1 cellular context compared by ENCODE assay signal in the genomic region with DNA sequence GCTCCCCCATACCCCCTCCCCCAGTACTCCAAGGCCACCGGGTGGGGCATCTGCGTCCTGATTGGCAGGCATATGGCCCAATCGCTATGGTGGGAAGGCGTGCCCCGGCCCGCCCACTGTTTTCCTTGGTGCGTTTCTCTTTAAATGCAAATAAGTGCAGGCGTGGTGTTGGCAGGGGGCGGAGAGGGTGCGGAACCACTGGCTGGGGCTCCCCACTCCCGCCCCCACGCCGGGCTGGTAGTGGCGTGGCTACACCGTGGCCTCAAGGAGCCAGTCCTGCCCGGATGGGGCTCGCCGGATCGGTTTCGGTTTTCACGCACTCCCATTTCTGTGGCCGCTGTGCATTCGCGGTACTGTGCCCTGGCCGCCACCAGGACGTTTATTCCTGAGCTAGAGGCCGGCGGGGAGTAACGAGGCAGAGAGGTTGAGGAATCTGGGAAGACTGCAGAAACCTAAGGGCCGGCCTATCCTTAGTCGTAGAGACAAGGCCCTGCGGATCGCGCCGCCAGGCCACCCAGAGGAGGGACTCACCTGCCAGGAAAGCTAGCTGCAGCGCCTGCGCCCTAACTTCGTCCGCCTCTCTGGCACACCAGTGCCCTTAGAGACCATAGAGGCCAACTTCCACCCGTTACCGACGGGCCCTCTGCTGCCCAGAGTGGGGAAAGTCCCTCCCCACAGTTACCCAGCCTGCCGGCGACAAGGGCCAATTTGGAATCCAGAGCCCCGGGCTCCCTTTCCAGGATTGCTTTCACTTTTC.
TF ChIP-seq lines count a peak whose summit lies in the region.

No MANE protein-coding gene starts in this region.

TF ChIP-seq in HepG2, 621 proteins besides CTCF, POLR2A, EP300 and RAD21 (continues in another document):
- TF ChIP-seq ZNF207 (IDR thresholded peaks at IDR 0.05; ENCODE audit: borderline replicate concordance) (no peak), ZNF180 (CRISPR knock-in tag; IDR thresholded peaks at IDR 0.05; ENCODE audit: borderline replicate concordance, low read depth) (no peak), ZBTB21 (CRISPR knock-in tag; IDR thresholded peaks at IDR 0.05) (no peak), HDAC6 (IDR thresholded peaks at IDR 0.05; ENCODE audit: low read depth, low read length) (no peak), TMF1 (CRISPR knock-in tag; IDR thresholded peaks at IDR 0.05; ENCODE audit: low read depth) (no peak), RFX1 (IDR thresholded peaks at IDR 0.05) (no peak), PRMT3 (CRISPR knock-in tag; IDR thresholded peaks at IDR 0.05; ENCODE audit: borderline replicate concordance, low read depth) (no peak), TOE1 (CRISPR knock-in tag; IDR thresholded peaks at IDR 0.05) (no peak), YEATS4 (CRISPR knock-in tag; IDR thresholded peaks at IDR 0.05; ENCODE audit: borderline replicate concordance) (no peak), RXRB (CRISPR knock-in tag; IDR thresholded peaks at IDR 0.05; ENCODE audit: borderline replicate concordance) (no peak), ETV6 (CRISPR knock-in tag; conservative IDR thresholded peaks at IDR 0.05) (no peak), ZNF160 (CRISPR knock-in tag; IDR thresholded peaks at IDR 0.05) (no peak), THAP11 (CRISPR knock-in tag; IDR thresholded peaks at IDR 0.05) (0 out of 2 replicates have a peak, but pooled peaks have one; percentile 15), SALL1 (CRISPR knock-in tag; IDR thresholded peaks at IDR 0.05) (peak; percentile 33; the same call in 1 of the 2 replicates), ZNF350 (CRISPR knock-in tag; IDR thresholded peaks at IDR 0.05; ENCODE audit: borderline replicate concordance, low read depth) (peak; percentile 28; the same call in 1 of the 2 replicates), MTF1 (CRISPR knock-in tag; IDR thresholded peaks at IDR 0.05) (no peak), TCF7 (IDR thresholded peaks at IDR 0.05; ENCODE audit: low read depth) (no peak), ZNF747 (CRISPR knock-in tag; IDR thresholded peaks at IDR 0.05; ENCODE audit: borderline replicate concordance) (no peak), NFE2 (CRISPR knock-in tag; IDR thresholded peaks at IDR 0.05) (no peak), ZNF225 (CRISPR knock-in tag; IDR thresholded peaks at IDR 0.05) (no peak), GATA4 (IDR thresholded peaks at IDR 0.05; ENCODE audit: borderline replicate concordance, low read depth) (no peak), KAT7 (CRISPR knock-in tag; IDR thresholded peaks at IDR 0.05; ENCODE audit: borderline replicate concordance) (no peak), PRPF4 (IDR thresholded peaks at IDR 0.05; ENCODE audit: low read depth, low read length, poor library complexity, severe bottlenecking) (no peak), MED8 (CRISPR knock-in tag; IDR thresholded peaks at IDR 0.05; ENCODE audit: insufficient replicate concordance) (peak; percentile 34), LCORL (IDR thresholded peaks at IDR 0.05) (no peak), LCORL (CRISPR knock-in tag; IDR thresholded peaks at IDR 0.05) (0 out of 2 replicates have a peak, but pooled peaks have one; percentile 4), MTF2 (CRISPR knock-in tag; IDR thresholded peaks at IDR 0.05; ENCODE audit: borderline replicate concordance) (no peak), EHMT2 (IDR thresholded peaks at IDR 0.05; ENCODE audit: borderline replicate concordance, low read depth, low read length) (no peak), KAT2B (IDR thresholded peaks at IDR 0.05; ENCODE audit: borderline replicate concordance, low read depth, low read length) (no peak), ATF1 (CRISPR knock-in tag; IDR thresholded peaks at IDR 0.05) (no peak; the same call in 1 of the 2 replicates)
- TF ChIP-seq, protein P1, sequence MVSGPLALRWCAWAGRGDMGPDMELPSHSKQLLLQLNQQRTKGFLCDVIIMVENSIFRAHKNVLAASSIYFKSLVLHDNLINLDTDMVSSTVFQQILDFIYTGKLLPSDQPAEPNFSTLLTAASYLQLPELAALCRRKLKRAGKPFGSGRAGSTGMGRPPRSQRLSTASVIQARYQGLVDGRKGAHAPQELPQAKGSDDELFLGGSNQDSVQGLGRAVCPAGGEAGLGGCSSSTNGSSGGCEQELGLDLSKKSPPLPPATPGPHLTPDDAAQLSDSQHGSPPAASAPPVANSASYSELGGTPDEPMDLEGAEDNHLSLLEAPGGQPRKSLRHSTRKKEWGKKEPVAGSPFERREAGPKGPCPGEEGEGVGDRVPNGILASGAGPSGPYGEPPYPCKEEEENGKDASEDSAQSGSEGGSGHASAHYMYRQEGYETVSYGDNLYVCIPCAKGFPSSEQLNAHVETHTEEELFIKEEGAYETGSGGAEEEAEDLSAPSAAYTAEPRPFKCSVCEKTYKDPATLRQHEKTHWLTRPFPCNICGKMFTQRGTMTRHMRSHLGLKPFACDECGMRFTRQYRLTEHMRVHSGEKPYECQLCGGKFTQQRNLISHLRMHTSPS (CRISPR knock-in tag; IDR thresholded peaks at IDR 0.05; ENCODE audit: low read depth) = peak; percentile 56; the same call in 1 of the 2 replicates
- TF ChIP-seq, protein P2, sequence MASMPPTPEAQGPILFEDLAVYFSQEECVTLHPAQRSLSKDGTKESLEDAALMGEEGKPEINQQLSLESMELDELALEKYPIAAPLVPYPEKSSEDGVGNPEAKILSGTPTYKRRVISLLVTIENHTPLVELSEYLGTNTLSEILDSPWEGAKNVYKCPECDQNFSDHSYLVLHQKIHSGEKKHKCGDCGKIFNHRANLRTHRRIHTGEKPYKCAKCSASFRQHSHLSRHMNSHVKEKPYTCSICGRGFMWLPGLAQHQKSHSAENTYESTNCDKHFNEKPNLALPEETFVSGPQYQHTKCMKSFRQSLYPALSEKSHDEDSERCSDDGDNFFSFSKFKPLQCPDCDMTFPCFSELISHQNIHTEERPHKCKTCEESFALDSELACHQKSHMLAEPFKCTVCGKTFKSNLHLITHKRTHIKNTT (CRISPR knock-in tag; IDR thresholded peaks at IDR 0.05) = no peak
- TF ChIP-seq, protein P3, sequence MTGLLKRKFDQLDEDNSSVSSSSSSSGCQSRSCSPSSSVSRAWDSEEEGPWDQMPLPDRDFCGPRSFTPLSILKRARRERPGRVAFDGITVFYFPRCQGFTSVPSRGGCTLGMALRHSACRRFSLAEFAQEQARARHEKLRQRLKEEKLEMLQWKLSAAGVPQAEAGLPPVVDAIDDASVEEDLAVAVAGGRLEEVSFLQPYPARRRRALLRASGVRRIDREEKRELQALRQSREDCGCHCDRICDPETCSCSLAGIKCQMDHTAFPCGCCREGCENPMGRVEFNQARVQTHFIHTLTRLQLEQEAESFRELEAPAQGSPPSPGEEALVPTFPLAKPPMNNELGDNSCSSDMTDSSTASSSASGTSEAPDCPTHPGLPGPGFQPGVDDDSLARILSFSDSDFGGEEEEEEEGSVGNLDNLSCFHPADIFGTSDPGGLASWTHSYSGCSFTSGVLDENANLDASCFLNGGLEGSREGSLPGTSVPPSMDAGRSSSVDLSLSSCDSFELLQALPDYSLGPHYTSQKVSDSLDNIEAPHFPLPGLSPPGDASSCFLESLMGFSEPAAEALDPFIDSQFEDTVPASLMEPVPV (CRISPR knock-in tag; IDR thresholded peaks at IDR 0.05) = no peak
- TF ChIP-seq, protein P4, sequence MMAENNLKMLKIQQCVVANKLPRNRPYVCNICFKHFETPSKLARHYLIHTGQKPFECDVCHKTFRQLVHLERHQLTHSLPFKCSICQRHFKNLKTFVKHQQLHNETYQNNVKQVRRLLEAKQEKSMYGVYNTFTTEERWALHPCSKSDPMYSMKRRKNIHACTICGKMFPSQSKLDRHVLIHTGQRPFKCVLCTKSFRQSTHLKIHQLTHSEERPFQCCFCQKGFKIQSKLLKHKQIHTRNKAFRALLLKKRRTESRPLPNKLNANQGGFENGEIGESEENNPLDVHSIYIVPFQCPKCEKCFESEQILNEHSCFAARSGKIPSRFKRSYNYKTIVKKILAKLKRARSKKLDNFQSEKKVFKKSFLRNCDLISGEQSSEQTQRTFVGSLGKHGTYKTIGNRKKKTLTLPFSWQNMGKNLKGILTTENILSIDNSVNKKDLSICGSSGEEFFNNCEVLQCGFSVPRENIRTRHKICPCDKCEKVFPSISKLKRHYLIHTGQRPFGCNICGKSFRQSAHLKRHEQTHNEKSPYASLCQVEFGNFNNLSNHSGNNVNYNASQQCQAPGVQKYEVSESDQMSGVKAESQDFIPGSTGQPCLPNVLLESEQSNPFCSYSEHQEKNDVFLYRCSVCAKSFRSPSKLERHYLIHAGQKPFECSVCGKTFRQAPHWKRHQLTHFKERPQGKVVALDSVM (CRISPR knock-in tag; IDR thresholded peaks at IDR 0.05) = 0 out of 2 replicates have a peak, but pooled peaks have one; percentile 18
- TF ChIP-seq, protein P5, sequence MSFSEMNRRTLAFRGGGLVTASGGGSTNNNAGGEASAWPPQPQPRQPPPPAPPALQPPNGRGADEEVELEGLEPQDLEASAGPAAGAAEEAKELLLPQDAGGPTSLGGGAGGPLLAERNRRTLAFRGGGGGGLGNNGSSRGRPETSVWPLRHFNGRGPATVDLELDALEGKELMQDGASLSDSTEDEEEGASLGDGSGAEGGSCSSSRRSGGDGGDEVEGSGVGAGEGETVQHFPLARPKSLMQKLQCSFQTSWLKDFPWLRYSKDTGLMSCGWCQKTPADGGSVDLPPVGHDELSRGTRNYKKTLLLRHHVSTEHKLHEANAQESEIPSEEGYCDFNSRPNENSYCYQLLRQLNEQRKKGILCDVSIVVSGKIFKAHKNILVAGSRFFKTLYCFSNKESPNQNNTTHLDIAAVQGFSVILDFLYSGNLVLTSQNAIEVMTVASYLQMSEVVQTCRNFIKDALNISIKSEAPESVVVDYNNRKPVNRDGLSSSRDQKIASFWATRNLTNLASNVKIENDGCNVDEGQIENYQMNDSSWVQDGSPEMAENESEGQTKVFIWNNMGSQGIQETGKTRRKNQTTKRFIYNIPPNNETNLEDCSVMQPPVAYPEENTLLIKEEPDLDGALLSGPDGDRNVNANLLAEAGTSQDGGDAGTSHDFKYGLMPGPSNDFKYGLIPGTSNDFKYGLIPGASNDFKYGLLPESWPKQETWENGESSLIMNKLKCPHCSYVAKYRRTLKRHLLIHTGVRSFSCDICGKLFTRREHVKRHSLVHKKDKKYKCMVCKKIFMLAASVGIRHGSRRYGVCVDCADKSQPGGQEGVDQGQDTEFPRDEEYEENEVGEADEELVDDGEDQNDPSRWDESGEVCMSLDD (CRISPR knock-in tag; IDR thresholded peaks at IDR 0.05; ENCODE audit: borderline replicate concordance) = no peak
- TF ChIP-seq, protein P6, sequence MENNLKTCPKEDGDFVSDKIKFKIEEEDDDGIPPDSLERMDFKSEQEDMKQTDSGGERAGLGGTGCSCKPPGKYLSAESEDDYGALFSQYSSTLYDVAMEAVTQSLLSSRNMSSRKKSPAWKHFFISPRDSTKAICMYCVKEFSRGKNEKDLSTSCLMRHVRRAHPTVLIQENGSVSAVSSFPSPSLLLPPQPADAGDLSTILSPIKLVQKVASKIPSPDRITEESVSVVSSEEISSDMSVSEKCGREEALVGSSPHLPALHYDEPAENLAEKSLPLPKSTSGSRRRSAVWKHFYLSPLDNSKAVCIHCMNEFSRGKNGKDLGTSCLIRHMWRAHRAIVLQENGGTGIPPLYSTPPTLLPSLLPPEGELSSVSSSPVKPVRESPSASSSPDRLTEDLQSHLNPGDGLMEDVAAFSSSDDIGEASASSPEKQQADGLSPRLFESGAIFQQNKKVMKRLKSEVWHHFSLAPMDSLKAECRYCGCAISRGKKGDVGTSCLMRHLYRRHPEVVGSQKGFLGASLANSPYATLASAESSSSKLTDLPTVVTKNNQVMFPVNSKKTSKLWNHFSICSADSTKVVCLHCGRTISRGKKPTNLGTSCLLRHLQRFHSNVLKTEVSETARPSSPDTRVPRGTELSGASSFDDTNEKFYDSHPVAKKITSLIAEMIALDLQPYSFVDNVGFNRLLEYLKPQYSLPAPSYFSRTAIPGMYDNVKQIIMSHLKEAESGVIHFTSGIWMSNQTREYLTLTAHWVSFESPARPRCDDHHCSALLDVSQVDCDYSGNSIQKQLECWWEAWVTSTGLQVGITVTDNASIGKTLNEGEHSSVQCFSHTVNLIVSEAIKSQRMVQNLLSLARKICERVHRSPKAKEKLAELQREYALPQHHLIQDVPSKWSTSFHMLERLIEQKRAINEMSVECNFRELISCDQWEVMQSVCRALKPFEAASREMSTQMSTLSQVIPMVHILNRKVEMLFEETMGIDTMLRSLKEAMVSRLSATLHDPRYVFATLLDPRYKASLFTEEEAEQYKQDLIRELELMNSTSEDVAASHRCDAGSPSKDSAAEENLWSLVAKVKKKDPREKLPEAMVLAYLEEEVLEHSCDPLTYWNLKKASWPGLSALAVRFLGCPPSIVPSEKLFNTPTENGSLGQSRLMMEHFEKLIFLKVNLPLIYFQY (CRISPR knock-in tag; IDR thresholded peaks at IDR 0.05; ENCODE audit: borderline replicate concordance) = no peak
- TF ChIP-seq, protein P7, sequence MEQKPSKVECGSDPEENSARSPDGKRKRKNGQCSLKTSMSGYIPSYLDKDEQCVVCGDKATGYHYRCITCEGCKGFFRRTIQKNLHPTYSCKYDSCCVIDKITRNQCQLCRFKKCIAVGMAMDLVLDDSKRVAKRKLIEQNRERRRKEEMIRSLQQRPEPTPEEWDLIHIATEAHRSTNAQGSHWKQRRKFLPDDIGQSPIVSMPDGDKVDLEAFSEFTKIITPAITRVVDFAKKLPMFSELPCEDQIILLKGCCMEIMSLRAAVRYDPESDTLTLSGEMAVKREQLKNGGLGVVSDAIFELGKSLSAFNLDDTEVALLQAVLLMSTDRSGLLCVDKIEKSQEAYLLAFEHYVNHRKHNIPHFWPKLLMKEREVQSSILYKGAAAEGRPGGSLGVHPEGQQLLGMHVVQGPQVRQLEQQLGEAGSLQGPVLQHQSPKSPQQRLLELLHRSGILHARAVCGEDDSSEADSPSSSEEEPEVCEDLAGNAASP (CRISPR knock-in tag; IDR thresholded peaks at IDR 0.05; ENCODE audit: borderline replicate concordance) = no peak
- TF ChIP-seq, protein P8, sequence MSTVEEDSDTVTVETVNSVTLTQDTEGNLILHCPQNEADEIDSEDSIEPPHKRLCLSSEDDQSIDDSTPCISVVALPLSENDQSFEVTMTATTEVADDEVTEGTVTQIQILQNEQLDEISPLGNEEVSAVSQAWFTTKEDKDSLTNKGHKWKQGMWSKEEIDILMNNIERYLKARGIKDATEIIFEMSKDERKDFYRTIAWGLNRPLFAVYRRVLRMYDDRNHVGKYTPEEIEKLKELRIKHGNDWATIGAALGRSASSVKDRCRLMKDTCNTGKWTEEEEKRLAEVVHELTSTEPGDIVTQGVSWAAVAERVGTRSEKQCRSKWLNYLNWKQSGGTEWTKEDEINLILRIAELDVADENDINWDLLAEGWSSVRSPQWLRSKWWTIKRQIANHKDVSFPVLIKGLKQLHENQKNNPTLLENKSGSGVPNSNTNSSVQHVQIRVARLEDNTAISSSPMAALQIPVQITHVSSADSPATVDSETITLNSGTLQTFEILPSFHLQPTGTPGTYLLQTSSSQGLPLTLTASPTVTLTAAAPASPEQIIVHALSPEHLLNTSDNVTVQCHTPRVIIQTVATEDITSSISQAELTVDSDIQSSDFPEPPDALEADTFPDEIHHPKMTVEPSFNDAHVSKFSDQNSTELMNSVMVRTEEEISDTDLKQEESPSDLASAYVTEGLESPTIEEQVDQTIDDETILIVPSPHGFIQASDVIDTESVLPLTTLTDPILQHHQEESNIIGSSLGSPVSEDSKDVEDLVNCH (CRISPR knock-in tag; IDR thresholded peaks at IDR 0.05) = no peak
- TF ChIP-seq, protein P9, sequence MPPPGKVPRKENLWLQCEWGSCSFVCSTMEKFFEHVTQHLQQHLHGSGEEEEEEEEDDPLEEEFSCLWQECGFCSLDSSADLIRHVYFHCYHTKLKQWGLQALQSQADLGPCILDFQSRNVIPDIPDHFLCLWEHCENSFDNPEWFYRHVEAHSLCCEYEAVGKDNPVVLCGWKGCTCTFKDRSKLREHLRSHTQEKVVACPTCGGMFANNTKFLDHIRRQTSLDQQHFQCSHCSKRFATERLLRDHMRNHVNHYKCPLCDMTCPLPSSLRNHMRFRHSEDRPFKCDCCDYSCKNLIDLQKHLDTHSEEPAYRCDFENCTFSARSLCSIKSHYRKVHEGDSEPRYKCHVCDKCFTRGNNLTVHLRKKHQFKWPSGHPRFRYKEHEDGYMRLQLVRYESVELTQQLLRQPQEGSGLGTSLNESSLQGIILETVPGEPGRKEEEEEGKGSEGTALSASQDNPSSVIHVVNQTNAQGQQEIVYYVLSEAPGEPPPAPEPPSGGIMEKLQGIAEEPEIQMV (CRISPR knock-in tag; IDR thresholded peaks at IDR 0.05; ENCODE audit: low read depth) = no peak
